17 cellular contexts compared by ENCODE assay signal in the genomic region with DNA sequence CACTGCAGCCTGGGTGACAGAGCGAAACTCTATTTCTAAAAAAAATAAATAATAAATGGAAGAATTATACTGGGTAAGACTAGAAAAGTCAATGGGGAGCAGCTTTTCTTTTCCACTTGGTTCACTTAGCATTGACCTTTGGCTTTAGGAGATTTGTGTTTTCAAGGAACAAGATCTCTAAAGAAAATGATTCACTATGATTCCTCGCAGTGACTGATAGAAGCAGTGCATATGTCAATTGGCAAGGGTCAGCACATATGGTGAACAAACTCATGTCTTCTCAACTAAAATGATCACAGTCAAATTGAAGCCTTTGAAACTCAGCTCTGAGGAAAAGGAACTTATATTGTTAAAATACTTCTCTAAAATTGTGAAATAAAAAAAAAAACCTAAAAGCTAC. TPM values are rescaled to one million over a fixed set of nuclear protein-coding genes. Genes with fewer than 3 reads are reported as not detected.
A peak's percentile ranks its signal among the peaks of the same experiment; 100 is the strongest.
DNase-seq lines count a peak whose midpoint lies in the region; ATAC-seq lines count a peak whose summit lies in the region.
"Had no signal": no experiment of that assay in that cellular context is flagged by ENCODE, and none has a peak within 500 bp of the region (broad histone marks: within the 10 kb centered on the region; RNA-seq: fewer than 3 reads in every experiment).

No MANE protein-coding gene starts in this region.

- intact Hi-C loops in activated CD4-positive, alpha-beta memory T cell treated with anti-CD3 and anti-CD28 coated beads for 36 hours (cut with micrococcal nuclease): loop anchor here (5.0 to 10.0 kb wide), 2 partner anchors 76 to 431 kb away; a partner anchor contains a TSS

- H3K4me1 Mint-ChIP-seq in activated CD4-positive, alpha-beta memory T cell treated with anti-CD3 and anti-CD28 coated beads for 36 hours (ENCODE audit: low read depth): peaks cover 51% of the 10 kb centered on the region
- peaks cover 46% of the 10 kb centered on the region for H3K4me1 Mint-ChIP-seq in activated CD4-positive, alpha-beta memory T cell treated with anti-CD3 and anti-CD28 coated beads, Interleukin-2, amount 10 ng/mL, durations not matched to agents 7 days and 5 days
- peaks cover 43% of the 10 kb centered on the region for H3K4me1 Mint-ChIP-seq in activated naive CD8-positive, alpha-beta T cell treated with anti-CD3 and anti-CD28 coated beads, Interleukin-2, amount 50 U/mL, for 24 hours

- H3K4me3 Mint-ChIP-seq in activated CD4-positive, alpha-beta memory T cell treated with anti-CD3 and anti-CD28 coated beads for 36 hours: no peak overlapping the region
- H3K4me3 Mint-ChIP-seq in activated CD4-positive, alpha-beta memory T cell treated with anti-CD3 and anti-CD28 coated beads, Interleukin-2, amount 10 ng/mL, durations not matched to agents 7 days and 5 days: no peak overlapping the region
- no peak overlapping the region for H3K4me3 Mint-ChIP-seq in activated naive CD8-positive, alpha-beta T cell treated with anti-CD3 and anti-CD28 coated beads, Interleukin-2, amount 50 U/mL, for 24 hours

- ATAC-seq in activated naive CD8-positive, alpha-beta T cell treated with anti-CD3 and anti-CD28 coated beads, Interleukin-2, amount 50 U/mL, for 24 hours: no peak
- ATAC-seq in HG02852 (IDR thresholded peaks at IDR 0.05; ENCODE audit: unreplicated experiment): no peak
- ATAC-seq: HepG2 had no signal

- no peaks in the 10 kb centered on the region for H3K27me3 Mint-ChIP-seq in activated CD4-positive, alpha-beta memory T cell treated with anti-CD3 and anti-CD28 coated beads for 36 hours
- H3K27me3 Mint-ChIP-seq in activated CD4-positive, alpha-beta memory T cell treated with anti-CD3 and anti-CD28 coated beads, Interleukin-2, amount 10 ng/mL, durations not matched to agents 7 days and 5 days: no peaks in the 10 kb centered on the region
- no peaks in the 10 kb centered on the region for H3K27me3 Mint-ChIP-seq in activated naive CD8-positive, alpha-beta T cell treated with anti-CD3 and anti-CD28 coated beads, Interleukin-2, amount 50 U/mL, for 24 hours

- peak overlapping the region; percentile 75 for H3K27ac Mint-ChIP-seq in activated CD4-positive, alpha-beta memory T cell treated with anti-CD3 and anti-CD28 coated beads for 36 hours
- H3K27ac Mint-ChIP-seq in activated CD4-positive, alpha-beta memory T cell treated with anti-CD3 and anti-CD28 coated beads, Interleukin-2, amount 10 ng/mL, durations not matched to agents 7 days and 5 days: no peak overlapping the region
- peak overlapping the region; percentile 57 for H3K27ac Mint-ChIP-seq in activated naive CD8-positive, alpha-beta T cell treated with anti-CD3 and anti-CD28 coated beads, Interleukin-2, amount 50 U/mL, for 24 hours

- DNase-seq in activated CD4-positive, alpha-beta memory T cell treated with anti-CD3 and anti-CD28 coated beads for 36 hours: no peak
- DNase-seq in activated CD4-positive, alpha-beta memory T cell treated with anti-CD3 and anti-CD28 coated beads, Interleukin-2, amount 10 ng/mL, durations not matched to agents 7 days and 5 days: no peak
- DNase-seq in CD1c-positive myeloid dendritic cell (ENCODE audit: extremely low spot score): peak; percentile 45
- DNase-seq in ELR (ENCODE audit: low read depth): peak; percentile 36
- no peak for DNase-seq in activated naive CD8-positive, alpha-beta T cell treated with anti-CD3 and anti-CD28 coated beads, Interleukin-2, amount 50 U/mL, for 24 hours
- DNase-seq in HuH-7 (ENCODE audit: low spot score): no peak
- no peak for DNase-seq in NCI-H82 treated with DMSO at 0.1 percent for 48 hours (lab: John Stamatoyannopoulos, UW; ENCODE audit: unreplicated experiment)
- DNase-seq: Caco-2, DMS153, NCI-H1105 treated with DMSO at 0.1 percent for 48 hours, NCI-H1694 treated with DMSO at 0.1 percent for 48 hours, NCI-H2107, NCI-H345, NCI-H526, RPMI8226 had no signal

- no peaks in the 10 kb centered on the region for H3K9me3 Mint-ChIP-seq in activated CD4-positive, alpha-beta memory T cell treated with anti-CD3 and anti-CD28 coated beads for 36 hours
- no peaks in the 10 kb centered on the region for H3K9me3 Mint-ChIP-seq in activated CD4-positive, alpha-beta memory T cell treated with anti-CD3 and anti-CD28 coated beads, Interleukin-2, amount 10 ng/mL, durations not matched to agents 7 days and 5 days
- no peaks in the 10 kb centered on the region for H3K9me3 Mint-ChIP-seq in activated naive CD8-positive, alpha-beta T cell treated with anti-CD3 and anti-CD28 coated beads, Interleukin-2, amount 50 U/mL, for 24 hours

- CTCF ChIA-PET in activated CD4-positive, alpha-beta memory T cell treated with anti-CD3 and anti-CD28 coated beads for 36 hours (lab: Charles Lee): interaction anchor here (1.0 to 2.3 kb wide), 9 partner anchors 8 to 162 kb away, joined by 4 to 26 read pairs (median 6); no protein-coding TSS in a partner anchor
- CTCF ChIA-PET in activated CD4-positive, alpha-beta memory T cell treated with anti-CD3 and anti-CD28 coated beads, Interleukin-2, amount 10 ng/mL, durations not matched to agents 7 days and 5 days (lab: Charles Lee): interaction anchor here (0.6 to 3.5 kb wide), 12 partner anchors 9 to 162 kb away, joined by 3 to 21 read pairs (median 4); no protein-coding TSS in a partner anchor

- POLR2A ChIA-PET in activated CD4-positive, alpha-beta memory T cell treated with anti-CD3 and anti-CD28 coated beads for 36 hours (lab: Charles Lee): interaction anchor here (0.6 to 5.9 kb wide), 11 partner anchors 8 to 46 kb away, joined by 3 to 46 read pairs (median 5); a partner anchor contains a TSS
- POLR2A ChIA-PET in activated CD4-positive, alpha-beta memory T cell treated with anti-CD3 and anti-CD28 coated beads, Interleukin-2, amount 10 ng/mL, durations not matched to agents 7 days and 5 days (lab: Charles Lee): interaction anchor here (0.8 to 5.6 kb wide), 10 partner anchors 9 to 50 kb away, joined by 3 to 57 read pairs (median 26); a partner anchor contains a TSS

- H3K36me3 Mint-ChIP-seq in activated CD4-positive, alpha-beta memory T cell treated with anti-CD3 and anti-CD28 coated beads for 36 hours: peaks cover 1% of the 10 kb centered on the region
- H3K36me3 Mint-ChIP-seq in activated CD4-positive, alpha-beta memory T cell treated with anti-CD3 and anti-CD28 coated beads, Interleukin-2, amount 10 ng/mL, durations not matched to agents 7 days and 5 days (ENCODE audit: low read depth): peaks cover 4% of the 10 kb centered on the region
- no peaks in the 10 kb centered on the region for H3K36me3 Mint-ChIP-seq in activated naive CD8-positive, alpha-beta T cell treated with anti-CD3 and anti-CD28 coated beads, Interleukin-2, amount 50 U/mL, for 24 hours (ENCODE audit: low read depth)

RNA-seq across cellular contexts. Expression of a gene that starts 43.2 kb away (rescaled TPM):
- 100 to 1,000 TPM; 163 to 169 TPM for total RNA-seq in activated CD4-positive, alpha-beta memory T cell treated with anti-CD3 and anti-CD28 coated beads for 36 hours
- total RNA-seq in activated CD4-positive, alpha-beta memory T cell treated with anti-CD3 and anti-CD28 coated beads, Interleukin-2, amount 10 ng/mL, durations not matched to agents 7 days and 5 days: 100 to 1,000 TPM; 271 to 273 TPM
- total RNA-seq: Caco-2, HepG2 had no signal

Comparison
In these comparisons a context has a peak if more than half of its experiments do, and no peak if none do; other contexts are left out.
1. DNase-seq: peak in CD1c-positive myeloid dendritic cell (single experiment) and ELR (single experiment); none in activated CD4-positive, alpha-beta memory T cell treated with anti-CD3 and anti-CD28 coated beads for 36 hours (single experiment), activated CD4-positive, alpha-beta memory T cell treated with anti-CD3 and anti-CD28 coated beads, Interleukin-2, amount 10 ng/mL, durations not matched to agents 7 days and 5 days (single experiment), activated naive CD8-positive, alpha-beta T cell treated with anti-CD3 and anti-CD28 coated beads, Interleukin-2, amount 50 U/mL, for 24 hours (single experiment), HuH-7 (single experiment) and NCI-H82 treated with DMSO at 0.1 percent for 48 hours (single experiment).